ENCODE assay signal across 18 cellular contexts in genomic region chr2:171837736-171838135, GRCh38. TPM values are rescaled to one million over a fixed set of nuclear protein-coding genes. Genes with fewer than 3 reads are reported as not detected.
DNase-seq lines count a peak whose midpoint lies in the region; ATAC-seq and TF ChIP-seq lines count a peak whose summit lies in the region.
"Had no signal": no experiment of that assay in that cellular context is flagged by ENCODE, and none has a peak within 500 bp of the region (broad histone marks: within the 10 kb centered on the region; RNA-seq: fewer than 3 reads in every experiment).

No MANE protein-coding gene starts in this region.

- H3K9me2 ChIP-seq in GM23248 (ENCODE audit: insufficient read depth) = no peaks in the 10 kb centered on the region

- ATAC-seq in gastrocnemius medialis = peak; percentile 60 to 82
- no peak for ATAC-seq in GM21528 (IDR thresholded peaks at IDR 0.05; ENCODE audit: low FRiP score, unreplicated experiment)
- ATAC-seq: HCT116, mucosa of descending colon, PC-3, T-cell had no signal

- H3K27me3 ChIP-seq in GM23248 (replicated peaks; ENCODE audit: insufficient read depth) = no peaks in the 10 kb centered on the region
- no peaks in the 10 kb centered on the region for H3K27me3 ChIP-seq in brain microvascular endothelial cell (replicated peaks)
- no peaks in the 10 kb centered on the region for H3K27me3 ChIP-seq in left ventricle myocardium inferior (ENCODE audit: low read depth)
- no peaks in the 10 kb centered on the region for H3K27me3 ChIP-seq in gastrocnemius medialis

- DNase-seq in GM23248 = peak; percentile 31
- peak; percentile 34 for DNase-seq in brain microvascular endothelial cell
- no peak for DNase-seq in left ventricle myocardium inferior
- no peak for DNase-seq in gastrocnemius medialis
- DNase-seq in DMS 273 treated with DMSO at 0.1 percent for 48 hours (lab: John Stamatoyannopoulos, UW) = no peak
- DNase-seq in GM13976 (ENCODE audit: low spot score) = no peak
- DNase-seq in HPDE6-E6E7 (ENCODE audit: extremely low spot score) = no peak
- DNase-seq: activated CD4-positive, alpha-beta T cell treated with anti-CD3 and anti-CD28 coated beads for 48 hours; AML-193; DMS79; glutamatergic neuron; mucosa of descending colon; NCI-H1694; NCI-H345; PC-3; T-cell had no signal

- peaks cover 36% of the 10 kb centered on the region for H3K36me3 ChIP-seq in GM23248 (ENCODE audit: low read depth)
- H3K36me3 ChIP-seq in brain microvascular endothelial cell (replicated peaks) = peaks cover 21% of the 10 kb centered on the region
- H3K36me3 ChIP-seq in left ventricle myocardium inferior = peaks cover 85% of the 10 kb centered on the region
- peaks cover 0 to 51% of the 10 kb centered on the region in 2 donors for H3K36me3 ChIP-seq in gastrocnemius medialis

- H4K20me1 ChIP-seq in GM23248 (ENCODE audit: insufficient read depth) = no peaks in the 10 kb centered on the region

- no peaks in the 10 kb centered on the region for H3F3A ChIP-seq in GM23248 (ENCODE audit: insufficient read depth)

- no peak overlapping the region for H3K27ac ChIP-seq in GM23248
- no peak overlapping the region for H3K27ac ChIP-seq in brain microvascular endothelial cell
- peak overlapping the region; percentile 34 for H3K27ac ChIP-seq in left ventricle myocardium inferior (replicated peaks)
- peak overlapping the region; percentile 3 to 53 (median 32) for H3K27ac ChIP-seq in gastrocnemius medialis

- no peaks in the 10 kb centered on the region for H3K9me3 ChIP-seq in GM23248 (ENCODE audit: low read depth)
- H3K9me3 ChIP-seq in left ventricle myocardium inferior (replicated peaks) = no peaks in the 10 kb centered on the region
- no peaks in the 10 kb centered on the region for H3K9me3 ChIP-seq in gastrocnemius medialis
- H3K9me3 ChIP-seq: mucosa of descending colon had no signal

- no peak for TF ChIP-seq POLR2A in gastrocnemius medialis (IDR thresholded peaks at IDR 0.05)

- peak overlapping the region; percentile 13 for H3K4me2 ChIP-seq in GM23248 (ENCODE audit: unreplicated experiment)

- no peak overlapping the region for H2AFZ ChIP-seq in GM23248

- in situ Hi-C loops in GM23248 (cut with MboI) (no loop called here), brain microvascular endothelial cell (cut with HindIII; ENCODE audit: low pct_ligation_motif_present, low sequenced_read_pairs) (no loop called here), gastrocnemius medialis (cut with MboI; ENCODE audit: low sequenced_read_pairs in 4 of 4) (no loop called here), GM13976 (cut with MboI; ENCODE audit: low sequenced_read_pairs, unreplicated experiment) (no loop called here)

- WGBS in GM23248 (ENCODE audit: low coverage in 1 of 2, low lambda C conversion rate in 2 of 2, missing lambda C conversion rate in 2 of 2), 2 experiments = 29 to 36% methylated on average over 2 of the region's 2 CpGs

- no peaks in the 10 kb centered on the region for H3K79me2 ChIP-seq in GM23248 (ENCODE audit: insufficient read depth)

- H3K9ac ChIP-seq in GM23248 = no peak overlapping the region

- H3K4me1 ChIP-seq in GM23248 (ENCODE audit: insufficient read depth) = peaks cover 11% of the 10 kb centered on the region; the same call in 1 of the 2 replicates
- peaks cover 14% of the 10 kb centered on the region for H3K4me1 ChIP-seq in left ventricle myocardium inferior
- peaks cover 6 to 10% of the 10 kb centered on the region in 2 donors for H3K4me1 ChIP-seq in gastrocnemius medialis

- H3K4me3 ChIP-seq in GM23248 (no peak overlapping the region), brain microvascular endothelial cell (ENCODE audit: low read depth, low read length) (no peak overlapping the region), left ventricle myocardium inferior (no peak overlapping the region), gastrocnemius medialis (no peak overlapping the region)
- H3K4me3 ChIP-seq: mucosa of descending colon had no signal

- intact Hi-C loops in left ventricle myocardium inferior (cut with micrococcal nuclease) = no loop called here
- intact Hi-C loops in gastrocnemius medialis (cut with DNase I; ENCODE audit: low total_unique reads) = no loop called here

- TF ChIP-seq CTCF in brain microvascular endothelial cell (IDR thresholded peaks at IDR 0.05; ENCODE audit: low read depth, low read length, missing control alignments) = no peak
- no peak for TF ChIP-seq CTCF in left ventricle myocardium inferior (IDR thresholded peaks at IDR 0.05; ENCODE audit: borderline replicate concordance)
- TF ChIP-seq CTCF in gastrocnemius medialis (IDR thresholded peaks at IDR 0.05 in 4 of 5, conservative IDR thresholded peaks at IDR 0.05 in 1 of 5) = no peak
- no peak for TF ChIP-seq CTCF in GM13976 (IDR thresholded peaks at IDR 0.05; ENCODE audit: borderline replicate concordance, control extremely low read depth, extremely low read depth, insufficient read depth, missing control alignments)

RNA-seq across cellular contexts. Expression of gene SLC25A12, which starts 56.3 kb away (rescaled TPM):
- 17.6 and 21.0 TPM in 2 replicates for total RNA-seq in GM23248 (2014; rRNA removed; shearing (Covaris generic))
- polyA plus RNA-seq in GM23248 (2016; fragmentation: Nextera tagmentation; extraction: Ambion mirVana) = 13.7 and 15.1 TPM in 2 replicates
- total RNA-seq in left ventricle myocardium inferior (110 TPM), gastrocnemius medialis (10 to 100 TPM; 54.2 to 91.3 (median 79.0) TPM)

Comparison
In these comparisons a context has a peak if more than half of its experiments do, and no peak if none do; other contexts are left out.
1. DNase-seq: peak in GM23248 (single experiment) and brain microvascular endothelial cell (single experiment); none in left ventricle myocardium inferior (single experiment), gastrocnemius medialis (0 of 2), DMS 273 treated with DMSO at 0.1 percent for 48 hours (single experiment), GM13976 (single experiment) and HPDE6-E6E7 (single experiment).
2. H3K27ac ChIP-seq: peak in left ventricle myocardium inferior (single experiment) and gastrocnemius medialis (4 of 4); none in GM23248 (single experiment) and brain microvascular endothelial cell (single experiment).